8 cellular contexts compared by ENCODE assay signal in genomic region chr2:232699110-232699509, GRCh38. TPM values are rescaled to one million over a fixed set of nuclear protein-coding genes. Genes with fewer than 3 reads are reported as not detected.
DNase-seq lines count a peak whose midpoint lies in the region; ATAC-seq and TF ChIP-seq lines count a peak whose summit lies in the region.

No MANE protein-coding gene starts in this region.

- no peaks in the 10 kb centered on the region for H3K27me3 Mint-ChIP-seq in CD4-positive, CD25-positive, alpha-beta regulatory T cell
- peaks cover 8% of the 10 kb centered on the region for H3K27me3 Mint-ChIP-seq in brain
- no peaks in the 10 kb centered on the region for H3K27me3 Mint-ChIP-seq in naive B cell

- H3K4me3 Mint-ChIP-seq in CD4-positive, CD25-positive, alpha-beta regulatory T cell = peak overlapping the region; percentile 92 to 98 (median 96)
- H3K4me3 Mint-ChIP-seq in brain (peak overlapping the region; percentile 98 to 100 (median 99)), naive B cell (peak overlapping the region; percentile 9 to 95 (median 92))

- peaks cover 0 to 6% (median 0%) of the 10 kb centered on the region in 7 donors for H3K9me3 Mint-ChIP-seq in CD4-positive, CD25-positive, alpha-beta regulatory T cell
- H3K9me3 Mint-ChIP-seq in brain (peaks cover 0 to 4% (median 0%) of the 10 kb centered on the region in 5 experiments), naive B cell (peaks cover 0 to 5% (median 0%) of the 10 kb centered on the region in 7 donors)

- peaks cover 19% of the 10 kb centered on the region for H3K36me3 Mint-ChIP-seq in CD4-positive, CD25-positive, alpha-beta regulatory T cell
- H3K36me3 Mint-ChIP-seq in brain (peaks cover 41% of the 10 kb centered on the region), naive B cell (peaks cover 7 to 14% of the 10 kb centered on the region in 2 donors)

- H3K36me3 ChIP-seq in CD4-positive, CD25-positive, alpha-beta regulatory T cell (ENCODE audit: control insufficient read depth, insufficient read depth, low read length) = peaks cover 11% of the 10 kb centered on the region
- H3K36me3 ChIP-seq in HUES6 (ENCODE audit: control insufficient read depth, insufficient read depth, low read length) = peaks cover 8% of the 10 kb centered on the region

- no peaks in the 10 kb centered on the region for H3K9me3 ChIP-seq in CD4-positive, CD25-positive, alpha-beta regulatory T cell (ENCODE audit: control insufficient read depth in 2 of 2, low read length in 2 of 2)
- H3K9me3 ChIP-seq in HUES6 (ENCODE audit: control insufficient read depth, insufficient read depth, low read depth, low read length) = no peaks in the 10 kb centered on the region

- peaks cover 45% of the 10 kb centered on the region for H3K4me1 ChIP-seq in CD4-positive, CD25-positive, alpha-beta regulatory T cell (ENCODE audit: control insufficient read depth, insufficient read depth, low read length, poor library complexity, severe bottlenecking)
- peaks cover 20% of the 10 kb centered on the region for H3K4me1 ChIP-seq in HUES6 (ENCODE audit: control insufficient read depth, insufficient read depth, low read length)

- peaks cover 30 to 58% (median 47%) of the 10 kb centered on the region in 4 donors for H3K4me1 Mint-ChIP-seq in CD4-positive, CD25-positive, alpha-beta regulatory T cell
- H3K4me1 Mint-ChIP-seq in brain (peaks cover 41% of the 10 kb centered on the region), naive B cell (peaks cover 33 to 43% (median 42%) of the 10 kb centered on the region in 3 donors)

- H3K27ac ChIP-seq in CD4-positive, CD25-positive, alpha-beta regulatory T cell (ENCODE audit: insufficient read depth, low read length, poor library complexity, severe bottlenecking) = no peak overlapping the region
- no peak overlapping the region for H3K27ac ChIP-seq in HUES6 (ENCODE audit: low read depth, low read length)

- no peak for ATAC-seq in CD4-positive, CD25-positive, alpha-beta regulatory T cell (ENCODE audit: low read depth in 2 of 2)
- no peak for ATAC-seq in naive B cell (ENCODE audit: low read depth in 2 of 2)
- ATAC-seq in GM19455 (IDR thresholded peaks at IDR 0.05; ENCODE audit: unreplicated experiment) = no peak

- H3K27me3 ChIP-seq in CD4-positive, CD25-positive, alpha-beta regulatory T cell (ENCODE audit: control insufficient read depth, insufficient read depth, low read length) = no peaks in the 10 kb centered on the region
- no peaks in the 10 kb centered on the region for H3K27me3 ChIP-seq in HUES6 (ENCODE audit: control insufficient read depth, insufficient read depth, low read length)

- no peak for DNase-seq in CD4-positive, CD25-positive, alpha-beta regulatory T cell
- DNase-seq in naive B cell (no peak), SHP77 (lab: John Stamatoyannopoulos, UW) (no peak), NCI-H526 treated with DMSO at 0.1 percent for 48 hours (lab: John Stamatoyannopoulos, UW) (no peak), ACHN (no peak)

- in situ Hi-C loops in ACHN (cut with HindIII; ENCODE audit: low pct_ligation_motif_present, low pct_unique_long_range_greater_than_20kb, low sequenced_read_pairs) = no loop called here

- peak overlapping the region; percentile 74 for H3K4me3 ChIP-seq in CD4-positive, CD25-positive, alpha-beta regulatory T cell (ENCODE audit: low read depth, low read length)
- H3K4me3 ChIP-seq in HUES6 (ENCODE audit: low read depth, low read length) = peak overlapping the region; percentile 100

- no peak for TF ChIP-seq CTCF in brain (conservative IDR thresholded peaks at IDR 0.05)

- H3K9ac ChIP-seq in HUES6 (ENCODE audit: low read length) = no peak overlapping the region

- peak overlapping the region; percentile 31 to 96 (median 85) for H3K27ac Mint-ChIP-seq in CD4-positive, CD25-positive, alpha-beta regulatory T cell
- H3K27ac Mint-ChIP-seq in brain (peak overlapping the region; percentile 35 to 98 (median 96)), naive B cell (peak overlapping the region in 2 of 6 donors; percentile 3 to 90)

RNA-seq across cellular contexts. Expression of gene GIGYF2, which starts 2.0 kb away (rescaled TPM):
- 75.6 TPM for total RNA-seq in CD4-positive, CD25-positive, alpha-beta regulatory T cell
- polyA plus RNA-seq in CD4-positive, CD25-positive, alpha-beta regulatory T cell = 10 to 100 TPM; 15.2 to 20.7 (median 19.2) TPM
- polyA plus RNA-seq in brain (ENCODE audit: insufficient read depth, low read depth, low replicate concordance) (20.8 TPM), naive B cell (ENCODE audit: low read depth in 6 of 6) (10 to 100 TPM in 5 of 6 donors, 1 to 10 TPM in 1; 9.6 to 33.6 (median 18.3) TPM)
